Comparison of ENCODE assay signal across 8 cellular contexts in the genomic region with DNA sequence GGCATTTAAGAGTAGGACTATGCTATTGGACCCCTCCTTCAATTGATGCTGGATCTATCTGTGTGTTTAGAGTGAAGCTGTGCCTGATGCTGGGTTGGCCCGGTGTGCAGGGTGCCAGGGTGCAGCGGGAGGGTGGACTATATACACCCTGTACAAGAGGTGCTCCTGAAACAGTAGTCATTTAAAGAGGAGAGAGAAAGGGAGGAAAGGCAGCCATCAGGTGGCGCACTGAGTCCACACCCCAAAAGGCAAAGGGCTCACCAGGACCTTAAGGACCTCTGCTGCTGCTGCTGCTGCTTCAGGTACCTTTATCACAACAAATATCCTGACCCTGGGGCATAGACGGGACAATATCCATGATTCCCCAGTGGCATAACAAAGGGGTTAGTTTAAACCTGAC. TPM values are rescaled to one million over a fixed set of nuclear protein-coding genes. Genes with fewer than 3 reads are reported as not detected.
DNase-seq lines count a peak whose midpoint lies in the region; ATAC-seq and TF ChIP-seq lines count a peak whose summit lies in the region.

No MANE protein-coding gene starts in this region.

- no peak for ATAC-seq in GM19467 (IDR thresholded peaks at IDR 0.05; ENCODE audit: unreplicated experiment)

- CTCF ChIA-PET in activated CD4-positive, alpha-beta T cell treated with anti-CD3 and anti-CD28 coated beads, Interleukin-2, amount 10 ng/mL, durations not matched to agents 7 days and 5 days (lab: Charles Lee), result interaction anchor here (0.5 kb wide), 1 partner anchor 130 kb away, joined by 4 read pairs; no protein-coding TSS in a partner anchor

- H3K4me3 Mint-ChIP-seq in activated CD4-positive, alpha-beta T cell treated with anti-CD3 and anti-CD28 coated beads, Interleukin-2, amount 10 ng/mL, durations not matched to agents 7 days and 5 days, result no peak overlapping the region
- H3K4me3 Mint-ChIP-seq in glutamatergic neuron (ENCODE audit: unreplicated experiment) (no peak overlapping the region), mesothelial cell of epicardium (no peak overlapping the region)

- peak; percentile 46; the same call in 1 of the 2 replicates for TF ChIP-seq CTCF in LNCAP (IDR thresholded peaks at IDR 0.05)
- no peak for TF ChIP-seq CTCF in glutamatergic neuron (IDR thresholded peaks at IDR 0.05; ENCODE audit: partially characterized antibody, unreplicated experiment)
- TF ChIP-seq CTCF in mesothelial cell of epicardium (IDR thresholded peaks at IDR 0.05; ENCODE audit: unreplicated experiment), result no peak

- no peak overlapping the region for H3K27ac Mint-ChIP-seq in activated CD4-positive, alpha-beta T cell treated with anti-CD3 and anti-CD28 coated beads, Interleukin-2, amount 10 ng/mL, durations not matched to agents 7 days and 5 days
- H3K27ac Mint-ChIP-seq in glutamatergic neuron (ENCODE audit: unreplicated experiment) (no peak overlapping the region), mesothelial cell of epicardium (no peak overlapping the region)

- POLR2A ChIA-PET in activated CD4-positive, alpha-beta T cell treated with anti-CD3 and anti-CD28 coated beads, Interleukin-2, amount 10 ng/mL, durations not matched to agents 7 days and 5 days (lab: Charles Lee), result no interaction called here

- peaks cover 33% of the 10 kb centered on the region for H3K36me3 Mint-ChIP-seq in activated CD4-positive, alpha-beta T cell treated with anti-CD3 and anti-CD28 coated beads, Interleukin-2, amount 10 ng/mL, durations not matched to agents 7 days and 5 days (ENCODE audit: low read depth)
- H3K36me3 Mint-ChIP-seq in glutamatergic neuron (ENCODE audit: unreplicated experiment), result peaks cover 28% of the 10 kb centered on the region
- H3K36me3 Mint-ChIP-seq in mesothelial cell of epicardium, result peaks cover 62% of the 10 kb centered on the region

- peak; percentile 61 for DNase-seq in activated CD4-positive, alpha-beta T cell treated with anti-CD3 and anti-CD28 coated beads, Interleukin-2, amount 10 ng/mL, durations not matched to agents 7 days and 5 days
- DNase-seq in glutamatergic neuron (peak; percentile 54), DMS79 treated with DMSO at 0.1 percent for 48 hours (lab: John Stamatoyannopoulos, UW) (no peak), Ammon's horn (ENCODE audit: low spot score) (no peak), mesothelial cell of epicardium (ENCODE audit: low spot score in 2 of 2, unreplicated experiment in 2 of 2) (no peak)
- peak; percentile 2 for DNase-seq in stimulated activated CD8-positive, alpha-beta memory T cell treated with anti-CD3 and anti-CD28 coated beads, Interleukin-12 subunit alpha, Interleukin-12 subunit beta, amount 100 ng/mL, for 4 hours (ENCODE audit: low read depth)

- no peaks in the 10 kb centered on the region for H3K27me3 Mint-ChIP-seq in activated CD4-positive, alpha-beta T cell treated with anti-CD3 and anti-CD28 coated beads, Interleukin-2, amount 10 ng/mL, durations not matched to agents 7 days and 5 days
- H3K27me3 Mint-ChIP-seq in glutamatergic neuron (ENCODE audit: unreplicated experiment) (peaks cover 5% of the 10 kb centered on the region), mesothelial cell of epicardium (ENCODE audit: low read depth) (no peaks in the 10 kb centered on the region)

- H3K4me1 Mint-ChIP-seq in activated CD4-positive, alpha-beta T cell treated with anti-CD3 and anti-CD28 coated beads, Interleukin-2, amount 10 ng/mL, durations not matched to agents 7 days and 5 days, result peaks cover 24% of the 10 kb centered on the region
- H3K4me1 Mint-ChIP-seq in glutamatergic neuron (ENCODE audit: low read depth, unreplicated experiment), result no peaks in the 10 kb centered on the region
- no peaks in the 10 kb centered on the region for H3K4me1 Mint-ChIP-seq in mesothelial cell of epicardium

- H3K9me3 Mint-ChIP-seq in activated CD4-positive, alpha-beta T cell treated with anti-CD3 and anti-CD28 coated beads, Interleukin-2, amount 10 ng/mL, durations not matched to agents 7 days and 5 days, result peaks cover 42% of the 10 kb centered on the region
- H3K9me3 Mint-ChIP-seq in glutamatergic neuron (ENCODE audit: unreplicated experiment) (peaks cover 4% of the 10 kb centered on the region), mesothelial cell of epicardium (peaks cover 62% of the 10 kb centered on the region)

RNA-seq across cellular contexts. Expression of gene ZNF136, which starts 39.4 kb away (rescaled TPM):
- 10 to 100 TPM; 14.5 to 17.4 TPM for total RNA-seq in activated CD4-positive, alpha-beta T cell treated with anti-CD3 and anti-CD28 coated beads, Interleukin-2, amount 10 ng/mL, durations not matched to agents 7 days and 5 days
- total RNA-seq in glutamatergic neuron (ENCODE audit: unreplicated experiment) (15.5 TPM), mesothelial cell of epicardium (16.5 to 18.7 TPM (median 17.9 TPM) in 3 replicates)

RNA-seq across cellular contexts. Expression of gene ZNF625, which starts 45.7 kb away (rescaled TPM):
- 1 to 10 TPM; 6.1 to 6.7 TPM for total RNA-seq in activated CD4-positive, alpha-beta T cell treated with anti-CD3 and anti-CD28 coated beads, Interleukin-2, amount 10 ng/mL, durations not matched to agents 7 days and 5 days
- total RNA-seq in glutamatergic neuron (ENCODE audit: unreplicated experiment), result 25.1 TPM
- total RNA-seq in mesothelial cell of epicardium, result 22.9 to 24.4 TPM (median 23.5 TPM) in 3 replicates

Comparison
In these comparisons a context has a peak if more than half of its experiments do, and no peak if none do; other contexts are left out.
1. DNase-seq: peak in activated CD4-positive, alpha-beta T cell treated with anti-CD3 and anti-CD28 coated beads, Interleukin-2, amount 10 ng/mL, durations not matched to agents 7 days and 5 days (single experiment), glutamatergic neuron (single experiment) and stimulated activated CD8-positive, alpha-beta memory T cell treated with anti-CD3 and anti-CD28 coated beads, Interleukin-12 subunit alpha, Interleukin-12 subunit beta, amount 100 ng/mL, for 4 hours (single experiment); none in DMS79 treated with DMSO at 0.1 percent for 48 hours (single experiment), Ammon's horn (single experiment) and mesothelial cell of epicardium (0 of 2).